Comparison of ENCODE assay signal across 15 cellular contexts in genomic region chr14:72532686-72533454, GRCh38.
DNase-seq lines count a peak whose midpoint lies in the region; ATAC-seq and FAIRE-seq lines count a peak whose summit lies in the region.
"Had no signal": no experiment of that assay in that cellular context is flagged by ENCODE, and none has a peak within 500 bp of the region (broad histone marks: within the 10 kb centered on the region; RNA-seq: fewer than 3 reads in every experiment).

No MANE protein-coding gene starts in this region.

- no peak overlapping the region for H4K8ac ChIP-seq in mesendoderm (ENCODE audit: low read depth, low read length)

- no peak overlapping the region for H3K4me3 ChIP-seq in Jurkat, Clone E6-1 (ENCODE audit: low read length)
- no peak overlapping the region for H3K4me3 ChIP-seq in mesendoderm (ENCODE audit: low read length)
- H3K4me3 ChIP-seq: A549 had no signal

- no peak overlapping the region for H4K5ac ChIP-seq in mesendoderm (ENCODE audit: low read length)

- H3K36me3 ChIP-seq in mesendoderm (ENCODE audit: control insufficient read depth, insufficient read depth, low read length), result no peaks in the 10 kb centered on the region

- H2BK15ac ChIP-seq in mesendoderm (replicated peaks; ENCODE audit: low read depth), result no peak overlapping the region

- H3K36me3 Mint-ChIP-seq in activated CD8-positive, alpha-beta memory T cell treated with anti-CD3 and anti-CD28 coated beads, Interleukin-2, amount 10 ng/mL, durations not matched to agents 7 days and 5 days, result peaks cover 37% of the 10 kb centered on the region
- H3K36me3 Mint-ChIP-seq in activated T-helper 1 cell treated with anti-CD3 and anti-CD28 coated beads, Interleukin-12 subunit alpha, Interleukin-12 subunit beta, Interleukin-2, Interleukin-4 antibody, amounts not matched to agents 30 ng/mL and 10 ng/mL and 1 ng/mL, durations not matched to agents 14 hours and 24 hours and 36 hours (ENCODE audit: low read depth), result peaks cover 26% of the 10 kb centered on the region

- H3K4me1 Mint-ChIP-seq in activated CD8-positive, alpha-beta memory T cell treated with anti-CD3 and anti-CD28 coated beads, Interleukin-2, amount 10 ng/mL, durations not matched to agents 7 days and 5 days, result peaks cover 85% of the 10 kb centered on the region
- peaks cover 82% of the 10 kb centered on the region for H3K4me1 Mint-ChIP-seq in activated T-helper 1 cell treated with anti-CD3 and anti-CD28 coated beads, Interleukin-12 subunit alpha, Interleukin-12 subunit beta, Interleukin-2, Interleukin-4 antibody, amounts not matched to agents 30 ng/mL and 10 ng/mL and 1 ng/mL, durations not matched to agents 14 hours and 24 hours and 36 hours (ENCODE audit: low read depth)

- no peak overlapping the region for H3K4me2 ChIP-seq in mesendoderm (ENCODE audit: low read length)
- H3K4me2 ChIP-seq: A549 had no signal

- no peak overlapping the region for H3K23ac ChIP-seq in mesendoderm (ENCODE audit: low read length)

- peaks cover 35% of the 10 kb centered on the region for H3K27me3 Mint-ChIP-seq in activated CD8-positive, alpha-beta memory T cell treated with anti-CD3 and anti-CD28 coated beads, Interleukin-2, amount 10 ng/mL, durations not matched to agents 7 days and 5 days
- peaks cover 4% of the 10 kb centered on the region for H3K27me3 Mint-ChIP-seq in activated T-helper 1 cell treated with anti-CD3 and anti-CD28 coated beads, Interleukin-12 subunit alpha, Interleukin-12 subunit beta, Interleukin-2, Interleukin-4 antibody, amounts not matched to agents 30 ng/mL and 10 ng/mL and 1 ng/mL, durations not matched to agents 14 hours and 24 hours and 36 hours (ENCODE audit: insufficient read depth)

- H3K79me2 ChIP-seq in mesendoderm (ENCODE audit: control insufficient read depth, insufficient read depth, low read length), result no peaks in the 10 kb centered on the region

- no peak overlapping the region for H2AK5ac ChIP-seq in mesendoderm (ENCODE audit: low read length)

- H3K27me3 ChIP-seq in mesendoderm (ENCODE audit: insufficient read depth, low read length, poor library complexity), result no peaks in the 10 kb centered on the region

- H3K9me3 Mint-ChIP-seq in activated CD8-positive, alpha-beta memory T cell treated with anti-CD3 and anti-CD28 coated beads, Interleukin-2, amount 10 ng/mL, durations not matched to agents 7 days and 5 days (ENCODE audit: low read depth), result peaks cover 16% of the 10 kb centered on the region
- peaks cover 16% of the 10 kb centered on the region for H3K9me3 Mint-ChIP-seq in activated T-helper 1 cell treated with anti-CD3 and anti-CD28 coated beads, Interleukin-12 subunit alpha, Interleukin-12 subunit beta, Interleukin-2, Interleukin-4 antibody, amounts not matched to agents 30 ng/mL and 10 ng/mL and 1 ng/mL, durations not matched to agents 14 hours and 24 hours and 36 hours

- H2BK120ac ChIP-seq in mesendoderm (ENCODE audit: low read depth, low read length), result no peak overlapping the region

- peak; percentile 23 for FAIRE-seq in urothelium cell line (lab: Jason Lieb, UNC)
- FAIRE-seq: A549 had no signal

- no peak overlapping the region for H3K18ac ChIP-seq in mesendoderm (ENCODE audit: low read length)

- H3K27ac ChIP-seq in mesendoderm (ENCODE audit: low read depth, low read length), result no peak overlapping the region
- H3K27ac ChIP-seq: A549, C4-2B had no signal

- ATAC-seq in activated CD8-positive, alpha-beta memory T cell treated with anti-CD3 and anti-CD28 coated beads, Interleukin-2, amount 10 ng/mL, durations not matched to agents 7 days and 5 days, result peak; percentile 43
- ATAC-seq in GM18502 (IDR thresholded peaks at IDR 0.05; ENCODE audit: poor library complexity, unreplicated experiment), result no peak
- ATAC-seq: A549 had no signal

- H2BK5ac ChIP-seq in mesendoderm (ENCODE audit: low read length), result no peak overlapping the region

- H3K4ac ChIP-seq in mesendoderm (ENCODE audit: low read depth, low read length), result no peak overlapping the region

- no peak overlapping the region for H3K56ac ChIP-seq in mesendoderm (ENCODE audit: low read length)

- WGBS in mesendoderm (ENCODE audit: extremely low coverage, insufficient coverage, low lambda C conversion rate), result no CpG with 5 or more reads among the region's 3 CpGs

- no peak overlapping the region for H3K4me3 Mint-ChIP-seq in activated CD8-positive, alpha-beta memory T cell treated with anti-CD3 and anti-CD28 coated beads, Interleukin-2, amount 10 ng/mL, durations not matched to agents 7 days and 5 days
- H3K4me3 Mint-ChIP-seq in activated T-helper 1 cell treated with anti-CD3 and anti-CD28 coated beads, Interleukin-12 subunit alpha, Interleukin-12 subunit beta, Interleukin-2, Interleukin-4 antibody, amounts not matched to agents 30 ng/mL and 10 ng/mL and 1 ng/mL, durations not matched to agents 14 hours and 24 hours and 36 hours, result peak overlapping the region; percentile 43
- H3K4me3 Mint-ChIP-seq: H9 had no signal

- DNase-seq in activated CD8-positive, alpha-beta memory T cell treated with anti-CD3 and anti-CD28 coated beads, Interleukin-2, amount 10 ng/mL, durations not matched to agents 7 days and 5 days, result no peak
- no peak for DNase-seq in activated CD8-positive, alpha-beta memory T cell treated with anti-CD3 and anti-CD28 coated beads for 24 hours
- DNase-seq in Jurkat, Clone E6-1 (ENCODE audit: low read depth, low spot score), result peak; percentile 62
- no peak for DNase-seq in activated T-helper 1 cell treated with anti-CD3 and anti-CD28 coated beads, Interleukin-12 subunit alpha, Interleukin-12 subunit beta, Interleukin-2, Interleukin-4 antibody, amounts not matched to agents 30 ng/mL and 10 ng/mL and 1 ng/mL, durations not matched to agents 14 hours and 24 hours and 36 hours (ENCODE audit: low spot score)
- DNase-seq in urothelium cell line (ENCODE audit: low spot score), result no peak
- DNase-seq in mesendoderm, result no peak
- DNase-seq: Calu3, H9, NCI-H187 treated with DMSO at 0.1 percent for 48 hours, NCI-H345, NCI-H526, SHP77 had no signal

- CTCF ChIA-PET in activated CD8-positive, alpha-beta memory T cell treated with anti-CD3 and anti-CD28 coated beads, Interleukin-2, amount 10 ng/mL, durations not matched to agents 7 days and 5 days (lab: Charles Lee), result interaction anchor here (0.8 to 2.5 kb wide), 6 partner anchors 9 to 372 kb away, joined by 3 to 30 read pairs (median 3); no protein-coding TSS in a partner anchor

- intact Hi-C loops in activated T-helper 1 cell treated with anti-CD3 and anti-CD28 coated beads, Interleukin-12 subunit alpha, Interleukin-12 subunit beta, Interleukin-2, Interleukin-4 antibody, amounts not matched to agents 30 ng/mL and 10 ng/mL and 1 ng/mL, durations not matched to agents 14 hours and 24 hours and 36 hours (cut with micrococcal nuclease), result no loop called here

- H3K27ac Mint-ChIP-seq in activated CD8-positive, alpha-beta memory T cell treated with anti-CD3 and anti-CD28 coated beads, Interleukin-2, amount 10 ng/mL, durations not matched to agents 7 days and 5 days, result peak overlapping the region; percentile 81
- H3K27ac Mint-ChIP-seq in activated T-helper 1 cell treated with anti-CD3 and anti-CD28 coated beads, Interleukin-12 subunit alpha, Interleukin-12 subunit beta, Interleukin-2, Interleukin-4 antibody, amounts not matched to agents 30 ng/mL and 10 ng/mL and 1 ng/mL, durations not matched to agents 14 hours and 24 hours and 36 hours, result peak overlapping the region; percentile 9
- H3K27ac Mint-ChIP-seq: H9 had no signal

- no peaks in the 10 kb centered on the region for H3K79me1 ChIP-seq in mesendoderm (ENCODE audit: low read length)

- no peak overlapping the region for H3K9ac ChIP-seq in mesendoderm (ENCODE audit: low read length)

- H3K4me1 ChIP-seq in mesendoderm (ENCODE audit: control insufficient read depth, low read depth, low read length), result no peaks in the 10 kb centered on the region
- H3K4me1 ChIP-seq: A549 had no signal
